Comparison of ENCODE assay signal across 25 cellular contexts in genomic region chr7:132476541-132476940, GRCh38.
"Had no signal": no experiment of that assay in that cellular context is flagged by ENCODE, and none has a peak within 500 bp of the region (broad histone marks: within the 10 kb centered on the region; RNA-seq: fewer than 3 reads in every experiment).

No MANE protein-coding gene starts in this region.

- ATAC-seq: activated CD4-positive, alpha-beta T cell treated with anti-CD3 and anti-CD28 coated beads for 36 hours; activated CD8-positive, alpha-beta memory T cell treated with anti-CD3 and anti-CD28 coated beads, Interleukin-2, amount 10 ng/mL, durations not matched to agents 7 days and 5 days; activated CD8-positive, alpha-beta T cell treated with anti-CD3 and anti-CD28 coated beads, Interleukin-2, amount 10 ng/mL, durations not matched to agents 7 days and 5 days; activated T-cell treated with anti-CD3 and anti-CD28 coated beads, Interleukin-2, amount 50 U/mL, for 72 hours; foreskin keratinocyte; gastrocnemius medialis; heart right ventricle had no signal

- H3K36me3 ChIP-seq: brain microvascular endothelial cell, esophagus muscularis mucosa, gastrocnemius medialis, heart right ventricle had no signal

- H3K4me3 ChIP-seq: coronary artery, esophagus muscularis mucosa, gastrocnemius medialis, heart right ventricle had no signal

- H3K4me1 ChIP-seq: foreskin keratinocyte had no signal

- H3K27me3 ChIP-seq: brain microvascular endothelial cell, esophagus muscularis mucosa, gastrocnemius medialis had no signal

- DNase-seq: activated CD4-positive, alpha-beta memory T cell treated with anti-CD3 and anti-CD28 coated beads for 36 hours; activated CD4-positive, alpha-beta T cell treated with anti-CD3 and anti-CD28 coated beads for 36 hours; activated CD4-positive, alpha-beta T cell treated with anti-CD3 and anti-CD28 coated beads, Interleukin-2, amount 10 ng/mL, durations not matched to agents 24 days and 14 days; activated CD4-positive, CD25-positive, alpha-beta regulatory T cell; activated CD4-positive, CD25-positive, alpha-beta regulatory T cell treated with anti-CD3 and anti-CD28 coated beads, Interleukin-2, amount 50 U/mL, for 72 hours; activated CD8-positive, alpha-beta memory T cell treated with anti-CD3 and anti-CD28 coated beads, Interleukin-2, amount 10 ng/mL, durations not matched to agents 7 days and 5 days; activated CD8-positive, alpha-beta memory T cell treated with anti-CD3 and anti-CD28 coated beads, Interleukin-2, amount 50 U/mL, for 4 hours; activated CD8-positive, alpha-beta T cell treated with anti-CD3 and anti-CD28 coated beads, Interleukin-2, amount 10 ng/mL, durations not matched to agents 7 days and 5 days; activated gamma-delta T cell treated with Interleukin-2 at 50 U/mL for 16 hours; activated naive CD4-positive, alpha-beta T cell treated with anti-CD3 and anti-CD28 coated beads, Interleukin-2, amount 50 U/mL, for 16 hours; activated naive CD4-positive, alpha-beta T cell treated with Interleukin-2 at 50 U/mL for 16 hours; activated T-cell treated with anti-CD3 and anti-CD28 coated beads, Interleukin-2, amount 50 U/mL, for 24 hours; activated T-cell treated with anti-CD3 and anti-CD28 coated beads, Interleukin-2, amount 50 U/mL, for 72 hours; amniotic stem cell; anterior cingulate cortex; brain microvascular endothelial cell; dorsolateral prefrontal cortex; effector memory CD4-positive, alpha-beta T cell; erythroblast; foreskin keratinocyte; gastrocnemius medialis; heart right ventricle; T-helper 2 cell had no signal

- H3K27ac ChIP-seq: brain microvascular endothelial cell, coronary artery, esophagus muscularis mucosa, foreskin keratinocyte, gastrocnemius medialis, heart right ventricle had no signal
